ENCODE assay signal across 14 cellular contexts in the genomic region with DNA sequence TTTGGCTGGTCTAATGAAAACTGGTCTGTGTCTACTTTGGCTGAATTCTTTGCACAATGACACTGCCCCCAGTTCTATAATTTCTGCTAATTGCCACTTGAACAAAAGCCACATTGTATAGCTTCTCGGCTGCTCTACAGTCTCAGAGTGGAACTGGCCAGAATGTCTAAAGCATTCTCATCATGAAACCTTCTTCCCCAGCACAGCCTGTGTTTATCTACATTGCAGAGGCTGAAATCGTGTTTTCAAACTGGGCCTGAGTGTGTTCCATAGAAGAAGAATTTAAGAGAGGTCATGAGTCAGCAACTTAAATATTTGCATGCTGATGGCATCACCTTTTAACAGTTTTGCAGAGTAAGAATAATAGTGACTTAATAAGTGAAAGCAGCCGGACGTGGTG.
DNase-seq lines count a peak whose midpoint lies in the region; ATAC-seq, FAIRE-seq and TF ChIP-seq lines count a peak whose summit lies in the region.
"Had no signal": no experiment of that assay in that cellular context is flagged by ENCODE, and none has a peak within 500 bp of the region (broad histone marks: within the 10 kb centered on the region; RNA-seq: fewer than 3 reads in every experiment).

No MANE protein-coding gene starts in this region.

- H3K4me1 Mint-ChIP-seq in neural crest cell (peaks cover 21% of the 10 kb centered on the region), osteocyte (ENCODE audit: unreplicated experiment) (no peaks in the 10 kb centered on the region)
- H3K4me1 Mint-ChIP-seq: naive B cell had no signal

- FAIRE-seq in frontal cortex (lab: Jason Lieb, UNC) = no peak

- peaks cover 6% of the 10 kb centered on the region for H3K36me3 Mint-ChIP-seq in neural crest cell (ENCODE audit: low read depth)
- no peaks in the 10 kb centered on the region for H3K36me3 Mint-ChIP-seq in osteocyte (ENCODE audit: unreplicated experiment)

- ATAC-seq in aorta (ENCODE audit: low FRiP score) = no peak
- ATAC-seq: activated naive CD4-positive, alpha-beta T cell treated with anti-CD3 and anti-CD28 coated beads, Interleukin-2, amount 50 U/mL, for 72 hours had no signal

- peaks cover 16% of the 10 kb centered on the region for H3K9me3 Mint-ChIP-seq in neural crest cell
- peaks cover 14% of the 10 kb centered on the region for H3K9me3 Mint-ChIP-seq in osteocyte (ENCODE audit: unreplicated experiment)

- no peaks in the 10 kb centered on the region for H3K4me1 ChIP-seq in aorta (ENCODE audit: control insufficient read depth in 1 of 2, insufficient read depth in 2 of 2, low read length in 2 of 2)
- H3K4me1 ChIP-seq: left ventricle myocardium inferior, thyroid gland had no signal

- intact Hi-C loops in aorta (cut with DNase I) = no loop called here

- H3K27me3 Mint-ChIP-seq in neural crest cell (ENCODE audit: low read depth) (no peaks in the 10 kb centered on the region), osteocyte (ENCODE audit: unreplicated experiment) (no peaks in the 10 kb centered on the region)

- TF ChIP-seq CTCF in neural crest cell (conservative IDR thresholded peaks at IDR 0.05) (no peak), osteocyte (IDR thresholded peaks at IDR 0.05) (no peak)

- DNase-seq in HS-5 (ENCODE audit: low read depth) (peak; percentile 32), NCI-H526 (lab: John Stamatoyannopoulos, UW) (peak; percentile 11 to 30), caudate nucleus (lab: John Stamatoyannopoulos, UW) (peak in 8 of 61 donors; percentile 4 to 22 (median 14)), neural crest cell (ENCODE audit: low read depth, low spot score) (no peak), osteocyte (ENCODE audit: extremely low spot score, unreplicated experiment) (no peak), frontal cortex (ENCODE audit: low spot score in 2 of 2) (no peak), aorta (no peak)
- DNase-seq: activated T-cell treated with anti-CD3 and anti-CD28 coated beads for 4 hours; left ventricle myocardium inferior; naive B cell; NCI-H510A; stimulated activated CD4-positive, alpha-beta T cell treated with anti-CD3 and anti-CD28 coated beads, Interleukin-1b, Interleukin-23, amount 100 ng/mL, for 48 hours; thyroid gland had no signal

- peak overlapping the region; percentile 82 for H3K27ac ChIP-seq in caudate nucleus (ENCODE audit: low read depth, low read length)
- no peak overlapping the region for H3K27ac ChIP-seq in aorta (ENCODE audit: low read depth in 1 of 2, low read length in 2 of 2)
- H3K27ac ChIP-seq: left ventricle myocardium inferior, thyroid gland had no signal

- H3K36me3 ChIP-seq in aorta (ENCODE audit: control insufficient read depth in 1 of 2, insufficient read depth in 2 of 2, low read length in 1 of 2) = no peaks in the 10 kb centered on the region
- H3K36me3 ChIP-seq: left ventricle myocardium inferior, thyroid gland had no signal

- H3K9me3 ChIP-seq in aorta (ENCODE audit: control insufficient read depth, low read length) = peaks cover 1% of the 10 kb centered on the region
- H3K9me3 ChIP-seq: thyroid gland had no signal

- H3K4me3 Mint-ChIP-seq in neural crest cell (peak overlapping the region; percentile 1), osteocyte (ENCODE audit: unreplicated experiment) (no peak overlapping the region)
- H3K4me3 Mint-ChIP-seq: naive B cell had no signal

- H3K4me3 ChIP-seq in aorta (ENCODE audit: low read length in 2 of 2) = no peak overlapping the region
- H3K4me3 ChIP-seq: left ventricle myocardium inferior, thyroid gland had no signal

- WGBS in aorta, 2 donors = 42 to 45% methylated on average over 4 of the region's 4 CpGs

- H3K27ac Mint-ChIP-seq in neural crest cell (ENCODE audit: unreplicated experiment) (no peak overlapping the region), osteocyte (ENCODE audit: unreplicated experiment) (no peak overlapping the region)
- H3K27ac Mint-ChIP-seq: activated naive CD4-positive, alpha-beta T cell treated with anti-CD3 and anti-CD28 coated beads, Interleukin-2, amount 50 U/mL, for 72 hours; naive B cell had no signal

- no peaks in the 10 kb centered on the region for H3K27me3 ChIP-seq in aorta (ENCODE audit: control insufficient read depth in 1 of 2, insufficient read depth in 2 of 2, low read length in 1 of 2)
- H3K27me3 ChIP-seq: thyroid gland had no signal

Comparison
In these comparisons a context has a peak if more than half of its experiments do, and no peak if none do; other contexts are left out.
1. DNase-seq: peak in HS-5 (single experiment) and NCI-H526 (2 of 2); none in neural crest cell (single experiment), osteocyte (single experiment), frontal cortex (0 of 2) and aorta (0 of 2).